In the genomic region with DNA sequence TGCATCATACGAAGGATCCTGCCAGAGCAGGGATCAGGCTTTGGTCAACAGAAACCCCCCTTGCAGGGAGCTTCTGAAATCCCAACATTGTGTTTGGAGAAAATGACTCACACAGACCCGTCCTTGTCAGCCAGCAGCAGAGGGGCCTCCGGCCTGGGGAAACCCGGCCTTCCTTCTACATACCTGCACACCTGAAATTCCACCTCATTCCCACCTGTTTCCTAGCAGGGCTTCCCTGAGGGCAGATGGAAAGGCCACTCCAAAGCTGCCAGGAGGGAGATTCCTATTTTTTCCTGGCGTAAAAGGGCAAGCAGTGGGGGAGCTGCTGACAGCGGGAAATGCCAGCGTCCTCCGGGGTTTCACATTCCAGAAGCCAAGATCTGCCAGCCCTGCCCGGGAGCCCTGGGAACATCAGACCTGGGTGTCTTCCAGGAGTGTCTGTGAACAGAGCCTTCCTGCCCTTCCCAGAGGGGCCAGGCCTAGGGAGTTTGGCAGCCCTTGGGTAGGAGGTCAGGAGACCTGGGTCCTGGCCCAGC, we compare ENCODE assay signal across 20 cellular contexts. TPM values are rescaled to one million over a fixed set of nuclear protein-coding genes. Genes with fewer than 3 reads are reported as not detected.
A peak's percentile ranks its signal among the peaks of the same experiment; 100 is the strongest.
DNase-seq lines count a peak whose midpoint lies in the region; ATAC-seq, FAIRE-seq and TF ChIP-seq lines count a peak whose summit lies in the region.
"Had no signal": no experiment of that assay in that cellular context is flagged by ENCODE, and none has a peak within 500 bp of the region (broad histone marks: within the 10 kb centered on the region; RNA-seq: fewer than 3 reads in every experiment).

No MANE protein-coding gene starts in this region.

- H3K36me3 ChIP-seq in bronchial epithelial cell (ENCODE audit: control insufficient read depth, insufficient read depth, low read length), result no peaks in the 10 kb centered on the region
- H3K36me3 ChIP-seq: SJCRH30 had no signal

- peak; percentile 32 for FAIRE-seq in bronchial epithelial cell (lab: Jason Lieb, UNC)
- FAIRE-seq: GM12891, K562 had no signal

- no peak overlapping the region for H3K27ac ChIP-seq in substantia nigra (ENCODE audit: low read depth, low read length, poor library complexity, severe bottlenecking)
- H3K27ac ChIP-seq: 22Rv1, SJCRH30 had no signal

- no peak overlapping the region for H3K4me3 ChIP-seq in bronchial epithelial cell (ENCODE audit: low read depth, low read length)
- H3K4me3 ChIP-seq: K562, SJCRH30 had no signal

- TF ChIP-seq CTCF in bronchial epithelial cell (IDR thresholded peaks at IDR 0.05; ENCODE audit: insufficient read depth, low read length, severe bottlenecking), result no peak

- peak; percentile 12 for DNase-seq in activated CD4-positive, CD25-positive, alpha-beta regulatory T cell treated with anti-CD3 and anti-CD28 coated beads, Interleukin-2, amount 50 U/mL, for 72 hours
- DNase-seq in M059J (ENCODE audit: low read depth) (peak; percentile 37), bronchial epithelial cell (ENCODE audit: low read depth) (no peak), kidney tubule cell (ENCODE audit: low spot score) (peak; percentile 51), DMS153 (lab: John Stamatoyannopoulos, UW) (no peak), substantia nigra (lab: John Stamatoyannopoulos, UW) (no peak)
- DNase-seq: CD4-positive, alpha-beta T cell; EL; MV-4-11; NCI-H1694 treated with DMSO at 0.1 percent for 48 hours; NCI-H2107; NCI-H510A; NCI-H748 treated with DMSO at 0.1 percent for 48 hours; SJCRH30 had no signal

- H3K27me3 ChIP-seq in bronchial epithelial cell (ENCODE audit: control insufficient read depth, insufficient read depth, low read length), result peaks cover 48% of the 10 kb centered on the region

- no peak for ATAC-seq in activated CD4-positive, CD25-positive, alpha-beta regulatory T cell treated with anti-CD3 and anti-CD28 coated beads, Interleukin-2, amount 50 U/mL, for 24 hours
- ATAC-seq in GM19324 (IDR thresholded peaks at IDR 0.05; ENCODE audit: low FRiP score, unreplicated experiment), result no peak
- ATAC-seq: K562 had no signal

RNA-seq across cellular contexts. Expression of gene IGFL1, which starts 3.0 kb away (rescaled TPM):
- total RNA-seq in M059J (2014; rRNA removed; shearing (Covaris generic)), result not detected in 2 replicates
- total RNA-seq in bronchial epithelial cell, result not detected in 2 replicates
- total RNA-seq: CD4-positive, alpha-beta T cell; H4; K562; SJCRH30 had no signal

Comparison
In these comparisons a context has a peak if more than half of its experiments do, and no peak if none do; other contexts are left out.
1. DNase-seq: peak in activated CD4-positive, CD25-positive, alpha-beta regulatory T cell treated with anti-CD3 and anti-CD28 coated beads, Interleukin-2, amount 50 U/mL, for 72 hours (single experiment), M059J (single experiment) and kidney tubule cell (single experiment); none in bronchial epithelial cell (single experiment), DMS153 (single experiment) and substantia nigra (0 of 49).